27 cellular contexts compared by ENCODE assay signal in genomic region chr6:2036084-2037023, GRCh38.
"Had no signal": no experiment of that assay in that cellular context is flagged by ENCODE, and none has a peak within 500 bp of the region (broad histone marks: within the 10 kb centered on the region; RNA-seq: fewer than 3 reads in every experiment).

No MANE protein-coding gene starts in this region.

- H3K4me1 Mint-ChIP-seq: activated B cell treated with CpG ODN at 0.5 μM for 24 hours had no signal

- H3K4me1 ChIP-seq: ascending aorta, Peyer's patch had no signal

- H3K9me3 ChIP-seq: ascending aorta, body of pancreas, Peyer's patch, SJCRH30 had no signal

- ATAC-seq: activated naive CD4-positive, alpha-beta T cell treated with anti-CD3 and anti-CD28 coated beads, Interleukin-2, amount 50 U/mL, for 72 hours; activated naive CD8-positive, alpha-beta T cell treated with anti-CD3 and anti-CD28 coated beads, Interleukin-2, amount 50 U/mL, for 24 hours; activated T-cell treated with anti-CD3 and anti-CD28 coated beads, Interleukin-2, amount 50 U/mL, for 4 hours; body of pancreas; T-helper 17 cell had no signal

- H3K27me3 Mint-ChIP-seq: activated B cell treated with CpG ODN at 0.5 μM for 24 hours; activated naive CD8-positive, alpha-beta T cell treated with anti-CD3 and anti-CD28 coated beads, Interleukin-2, amount 50 U/mL, for 24 hours; T-helper 17 cell had no signal

- H3K36me3 Mint-ChIP-seq: activated naive CD4-positive, alpha-beta T cell treated with anti-CD3 and anti-CD28 coated beads, Interleukin-2, amount 50 U/mL, for 72 hours had no signal

- H3K9me3 Mint-ChIP-seq: activated B cell treated with CpG ODN at 0.5 μM for 24 hours; activated CD4-positive, alpha-beta T cell treated with anti-CD3 and anti-CD28 coated beads, Interleukin-2, amount 10 ng/mL, durations not matched to agents 24 days and 14 days; activated naive CD4-positive, alpha-beta T cell treated with anti-CD3 and anti-CD28 coated beads, Interleukin-2, amount 50 U/mL, for 72 hours; activated naive CD8-positive, alpha-beta T cell treated with anti-CD3 and anti-CD28 coated beads, Interleukin-2, amount 50 U/mL, for 24 hours; activated T-cell treated with anti-CD3 and anti-CD28 coated beads, Interleukin-2, amount 50 U/mL, for 4 hours had no signal

- H3K4me3 Mint-ChIP-seq: activated B cell treated with CpG ODN at 0.5 μM for 24 hours; activated naive CD8-positive, alpha-beta T cell treated with anti-CD3 and anti-CD28 coated beads, Interleukin-2, amount 50 U/mL, for 24 hours; activated T-cell treated with anti-CD3 and anti-CD28 coated beads, Interleukin-2, amount 50 U/mL, for 4 hours had no signal

- DNase-seq: activated B cell treated with CpG ODN at 0.5 μM for 24 hours; activated CD4-positive, alpha-beta T cell treated with anti-CD3 and anti-CD28 coated beads for 1 hour; activated CD4-positive, alpha-beta T cell treated with anti-CD3 and anti-CD28 coated beads, Interleukin-2, amount 10 ng/mL, durations not matched to agents 24 days and 14 days; activated CD4-positive, alpha-beta T cell treated with anti-CD3 and anti-CD28 coated beads, Interleukin-2, amount 50 U/mL, for 48 hours; activated CD8-positive, alpha-beta memory T cell treated with anti-CD3 and anti-CD28 coated beads for 24 hours; activated effector memory CD4-positive, alpha-beta T cell treated with anti-CD3 and anti-CD28 coated beads, Interleukin-2, amount 50 U/mL, for 16 hours; activated naive CD4-positive, alpha-beta T cell treated with Interleukin-2 at 50 U/mL for 16 hours; activated naive CD8-positive, alpha-beta T cell treated with anti-CD3 and anti-CD28 coated beads, Interleukin-2, amount 50 U/mL, for 24 hours; activated T-cell treated with anti-CD3 and anti-CD28 coated beads, Interleukin-2, amount 50 U/mL, for 4 hours; amniotic stem cell; body of pancreas; central memory CD4-positive, alpha-beta T cell; NCI-H1092; NCI-H1930; NCI-H2171; NCI-H226; NCI-H526; NCI-H774; NK-92 treated with Interleukin-12 subunit alpha and Interleukin-12 subunit beta, amount 100 ng/mL, for 24 hours; Peyer's patch; Right ventricle myocardium superior; SJCRH30; T-helper 17 cell; T1000 had no signal

- H3K4me3 ChIP-seq: ascending aorta, body of pancreas, Peyer's patch, SJCRH30 had no signal

- H3K27ac Mint-ChIP-seq: activated B cell treated with CpG ODN at 0.5 μM for 24 hours; activated CD4-positive, alpha-beta T cell treated with anti-CD3 and anti-CD28 coated beads, Interleukin-2, amount 10 ng/mL, durations not matched to agents 24 days and 14 days; activated naive CD4-positive, alpha-beta T cell treated with anti-CD3 and anti-CD28 coated beads, Interleukin-2, amount 50 U/mL, for 72 hours; activated naive CD8-positive, alpha-beta T cell treated with anti-CD3 and anti-CD28 coated beads, Interleukin-2, amount 50 U/mL, for 24 hours; T-helper 17 cell had no signal

- H3K36me3 ChIP-seq: ascending aorta, Peyer's patch, SJCRH30 had no signal

- H3K27ac ChIP-seq: ascending aorta, body of pancreas, Peyer's patch, RWPE1, SJCRH30 had no signal
